Comparison of ENCODE assay signal across 2 cellular contexts in genomic region chr11:69305885-69306540, GRCh38.
TF ChIP-seq lines count a peak whose summit lies in the region.

No MANE protein-coding gene starts in this region.

TF ChIP-seq in liver, 16 proteins besides CTCF, POLR2A, EP300 and RAD21 (continued from another document):
- TF ChIP-seq REST (IDR thresholded peaks at IDR 0.05) (no peak), EGR1 (IDR thresholded peaks at IDR 0.05; ENCODE audit: low read depth in 2 of 2) (peak in 1 of 2 donors; percentile 29), HNF4G (IDR thresholded peaks at IDR 0.05) (peak; percentile 88), FOXA2 (IDR thresholded peaks at IDR 0.05) (peak; percentile 40), SP1 (IDR thresholded peaks at IDR 0.05) (peak; percentile 73), FOXA1 (IDR thresholded peaks at IDR 0.05) (no peak), RXRA (IDR thresholded peaks at IDR 0.05) (peak; percentile 82 to 91), NR2F2 (IDR thresholded peaks at IDR 0.05) (peak; percentile 86)
- TF ChIP-seq, protein P1, sequence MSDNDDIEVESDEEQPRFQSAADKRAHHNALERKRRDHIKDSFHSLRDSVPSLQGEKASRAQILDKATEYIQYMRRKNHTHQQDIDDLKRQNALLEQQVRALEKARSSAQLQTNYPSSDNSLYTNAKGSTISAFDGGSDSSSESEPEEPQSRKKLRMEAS (IDR thresholded peaks at IDR 0.05): peak; percentile 98
- TF ChIP-seq, protein P2, sequence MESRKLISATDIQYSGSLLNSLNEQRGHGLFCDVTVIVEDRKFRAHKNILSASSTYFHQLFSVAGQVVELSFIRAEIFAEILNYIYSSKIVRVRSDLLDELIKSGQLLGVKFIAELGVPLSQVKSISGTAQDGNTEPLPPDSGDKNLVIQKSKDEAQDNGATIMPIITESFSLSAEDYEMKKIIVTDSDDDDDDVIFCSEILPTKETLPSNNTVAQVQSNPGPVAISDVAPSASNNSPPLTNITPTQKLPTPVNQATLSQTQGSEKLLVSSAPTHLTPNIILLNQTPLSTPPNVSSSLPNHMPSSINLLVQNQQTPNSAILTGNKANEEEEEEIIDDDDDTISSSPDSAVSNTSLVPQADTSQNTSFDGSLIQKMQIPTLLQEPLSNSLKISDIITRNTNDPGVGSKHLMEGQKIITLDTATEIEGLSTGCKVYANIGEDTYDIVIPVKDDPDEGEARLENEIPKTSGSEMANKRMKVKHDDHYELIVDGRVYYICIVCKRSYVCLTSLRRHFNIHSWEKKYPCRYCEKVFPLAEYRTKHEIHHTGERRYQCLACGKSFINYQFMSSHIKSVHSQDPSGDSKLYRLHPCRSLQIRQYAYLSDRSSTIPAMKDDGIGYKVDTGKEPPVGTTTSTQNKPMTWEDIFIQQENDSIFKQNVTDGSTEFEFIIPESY (IDR thresholded peaks at IDR 0.05): no peak
- TF ChIP-seq, protein P3, sequence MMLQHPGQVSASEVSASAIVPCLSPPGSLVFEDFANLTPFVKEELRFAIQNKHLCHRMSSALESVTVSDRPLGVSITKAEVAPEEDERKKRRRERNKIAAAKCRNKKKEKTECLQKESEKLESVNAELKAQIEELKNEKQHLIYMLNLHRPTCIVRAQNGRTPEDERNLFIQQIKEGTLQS (IDR thresholded peaks at IDR 0.05): no peak

TF ChIP-seq in HepG2, 621 proteins besides CTCF, POLR2A, EP300 and RAD21 (continued from another document):
- no peak for TF ChIP-seq UBTF (CRISPR knock-in tag; IDR thresholded peaks at IDR 0.05)
- no peak for TF ChIP-seq NR1H2 (CRISPR knock-in tag; IDR thresholded peaks at IDR 0.05; ENCODE audit: borderline replicate concordance, low read depth)
- no peak for TF ChIP-seq THAP8 (CRISPR knock-in tag; IDR thresholded peaks at IDR 0.05; ENCODE audit: borderline replicate concordance)
- TF ChIP-seq KLF16 (CRISPR knock-in tag; IDR thresholded peaks at IDR 0.05): no peak
- TF ChIP-seq SCMH1 (CRISPR knock-in tag; IDR thresholded peaks at IDR 0.05; ENCODE audit: borderline replicate concordance): no peak
- TF ChIP-seq IRF1 (CRISPR knock-in tag; IDR thresholded peaks at IDR 0.05; ENCODE audit: low read depth): no peak
- TF ChIP-seq GTF3A (CRISPR knock-in tag; conservative IDR thresholded peaks at IDR 0.05): no peak
- TF ChIP-seq ZNF614 (CRISPR knock-in tag; IDR thresholded peaks at IDR 0.05; ENCODE audit: borderline replicate concordance): no peak
- no peak for TF ChIP-seq ZNF10 (CRISPR knock-in tag; IDR thresholded peaks at IDR 0.05; ENCODE audit: borderline replicate concordance, low read depth)
- TF ChIP-seq ZNF101 (CRISPR knock-in tag; IDR thresholded peaks at IDR 0.05; ENCODE audit: borderline replicate concordance, low read depth): no peak
- TF ChIP-seq HOXA7 (CRISPR knock-in tag; IDR thresholded peaks at IDR 0.05): no peak
- no peak for TF ChIP-seq ZNF282 (IDR thresholded peaks at IDR 0.05; ENCODE audit: partially characterized antibody)
